ENCODE assay signal across 1 cellular context in the genomic region with DNA sequence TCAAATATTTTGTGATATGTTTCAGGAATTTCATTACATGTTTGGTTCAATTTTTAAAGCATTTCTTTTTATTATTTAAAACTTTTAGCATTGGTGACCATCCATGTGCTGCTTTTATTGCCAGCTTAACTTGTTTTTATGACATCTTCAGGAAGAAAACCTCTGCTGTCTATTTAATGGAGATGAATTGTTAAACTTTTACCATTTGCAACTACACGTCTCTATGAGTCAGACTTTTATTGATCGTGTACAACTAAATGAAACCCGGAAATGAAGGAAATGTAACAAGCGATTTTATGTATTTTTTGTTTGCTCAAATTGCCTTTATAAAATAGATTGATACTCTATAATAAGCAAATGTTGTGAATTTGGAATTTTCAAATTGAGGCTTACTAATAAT.
TF ChIP-seq lines count a peak whose summit lies in the region.

No MANE protein-coding gene starts in this region.

TF ChIP-seq in A549, 52 proteins besides CTCF, POLR2A, EP300 and RAD21 (continued from another document):
- TF ChIP-seq, protein P1, sequence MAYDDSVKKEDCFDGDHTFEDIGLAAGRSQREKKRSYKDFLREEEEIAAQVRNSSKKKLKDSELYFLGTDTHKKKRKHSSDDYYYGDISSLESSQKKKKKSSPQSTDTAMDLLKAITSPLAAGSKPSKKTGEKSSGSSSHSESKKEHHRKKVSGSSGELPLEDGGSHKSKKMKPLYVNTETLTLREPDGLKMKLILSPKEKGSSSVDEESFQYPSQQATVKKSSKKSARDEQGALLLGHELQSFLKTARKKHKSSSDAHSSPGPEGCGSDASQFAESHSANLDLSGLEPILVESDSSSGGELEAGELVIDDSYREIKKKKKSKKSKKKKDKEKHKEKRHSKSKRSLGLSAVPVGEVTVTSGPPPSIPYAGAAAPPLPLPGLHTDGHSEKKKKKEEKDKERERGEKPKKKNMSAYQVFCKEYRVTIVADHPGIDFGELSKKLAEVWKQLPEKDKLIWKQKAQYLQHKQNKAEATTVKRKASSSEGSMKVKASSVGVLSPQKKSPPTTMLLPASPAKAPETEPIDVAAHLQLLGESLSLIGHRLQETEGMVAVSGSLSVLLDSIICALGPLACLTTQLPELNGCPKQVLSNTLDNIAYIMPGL (CRISPR knock-in tag; IDR thresholded peaks at IDR 0.05; ENCODE audit: borderline replicate concordance): no peak
